8 cellular contexts compared by ENCODE assay signal in the genomic region with DNA sequence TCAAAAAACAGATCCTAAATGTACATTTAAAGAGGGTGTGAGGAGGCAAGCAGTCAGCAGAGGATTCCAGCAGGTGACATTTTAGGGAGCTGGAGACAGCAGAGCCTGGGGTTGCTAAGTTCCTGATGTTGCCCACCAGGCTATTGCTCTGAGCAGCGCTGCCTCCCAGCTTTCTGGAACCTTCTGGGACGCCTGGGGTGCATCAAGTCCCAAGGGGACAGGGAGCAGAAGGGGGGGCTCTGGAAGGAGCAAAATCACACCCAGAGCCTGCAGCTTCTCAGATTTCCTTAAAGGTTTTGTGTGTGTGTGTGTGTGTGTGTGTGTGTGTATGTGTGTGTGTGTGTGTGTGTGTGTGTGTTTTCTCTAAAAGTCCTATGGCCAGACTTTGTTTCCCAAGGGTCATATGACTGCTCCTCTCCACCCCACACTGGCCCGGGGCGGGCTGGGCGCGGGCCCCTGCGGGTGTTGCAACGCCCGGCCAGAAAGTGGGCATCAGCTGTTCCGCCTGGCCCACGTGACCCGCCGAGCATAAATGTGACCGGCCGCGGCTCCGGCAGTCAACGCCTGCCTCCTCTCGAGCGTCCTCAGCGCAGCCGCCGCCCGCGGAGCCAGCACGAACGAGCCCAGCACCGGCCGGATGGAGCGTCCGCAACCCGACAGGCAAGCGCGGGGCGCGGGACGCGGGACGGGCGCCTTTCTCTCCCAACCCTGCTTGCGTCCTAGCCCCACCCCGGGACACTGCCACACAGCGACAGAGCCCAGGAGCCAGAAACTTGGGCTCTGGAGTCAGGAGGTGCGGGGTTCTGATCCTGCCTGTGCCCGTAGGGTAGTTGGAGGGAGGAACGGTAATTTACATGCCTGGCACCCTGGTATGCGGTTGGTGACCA. TPM values are rescaled to one million over a fixed set of nuclear protein-coding genes. Genes with fewer than 3 reads are reported as not detected.
A peak's percentile ranks its signal among the peaks of the same experiment; 100 is the strongest.
DNase-seq lines count a peak whose midpoint lies in the region; ATAC-seq and TF ChIP-seq lines count a peak whose summit lies in the region.

A gene with protein sequence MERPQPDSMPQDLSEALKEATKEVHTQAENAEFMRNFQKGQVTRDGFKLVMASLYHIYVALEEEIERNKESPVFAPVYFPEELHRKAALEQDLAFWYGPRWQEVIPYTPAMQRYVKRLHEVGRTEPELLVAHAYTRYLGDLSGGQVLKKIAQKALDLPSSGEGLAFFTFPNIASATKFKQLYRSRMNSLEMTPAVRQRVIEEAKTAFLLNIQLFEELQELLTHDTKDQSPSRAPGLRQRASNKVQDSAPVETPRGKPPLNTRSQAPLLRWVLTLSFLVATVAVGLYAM (plus strand): TSS at position 560 of the 887 bp plus-strand sequence. CDS start 78 bp downstream, at position 638.

- peak within 1 kb of the TSS; percentile 60 for H3K4me2 ChIP-seq in SU-DHL-6 (ENCODE audit: low read depth, low read length, poor library complexity, severe bottlenecking)
- peak within 1 kb of the TSS; percentile 95 for H3K4me2 ChIP-seq in osteoblast (ENCODE audit: insufficient read depth, low read length)

- no peaks in the 10 kb centered on the region for H3K36me3 ChIP-seq in CD8-positive, alpha-beta T cell (ENCODE audit: insufficient read depth, low read length)
- H3K36me3 ChIP-seq in SU-DHL-6 (ENCODE audit: low read length): no peaks in the 10 kb centered on the region
- peaks cover 22% of the 10 kb centered on the region for H3K36me3 ChIP-seq in osteoblast (ENCODE audit: insufficient read depth, low read length)

- DNase-seq in CD8-positive, alpha-beta T cell: peak; percentile 20 to 69 (median 41)
- DNase-seq in amygdala (lab: John Stamatoyannopoulos, UW) (peak in 55 of 56 donors; percentile 7 to 90 (median 74)), cardiac septum (ENCODE audit: low spot score) (peak; percentile 94), osteoblast (ENCODE audit: insufficient read length, low spot score, missing footprints) (peak; percentile 97)

- H4K20me1 ChIP-seq in SU-DHL-6 (ENCODE audit: low read depth, low read length) (no peaks in the 10 kb centered on the region), osteoblast (ENCODE audit: insufficient read depth, low read length) (peaks cover 4% of the 10 kb centered on the region)

- no peaks in the 10 kb centered on the region for H3K9me3 Mint-ChIP-seq in CD8-positive, alpha-beta T cell
- no peaks in the 10 kb centered on the region for H3K9me3 Mint-ChIP-seq in IgD-negative memory B cell

- no peak for TF ChIP-seq CTCF in CD8-positive, alpha-beta T cell (IDR thresholded peaks at IDR 0.05)
- TF ChIP-seq CTCF in SU-DHL-6 (IDR thresholded peaks at IDR 0.05; ENCODE audit: insufficient read depth, low read length, poor library complexity, severe bottlenecking) (no peak), osteoblast (IDR thresholded peaks at IDR 0.05; ENCODE audit: extremely low read depth, low read depth, low read length) (no peak)

- POLR2A ChIA-PET in CD8-positive, alpha-beta T cell (lab: Charles Lee): no interaction called here

- no peaks in the 10 kb centered on the region for H3K79me2 ChIP-seq in SU-DHL-6 (ENCODE audit: insufficient read depth, low read length)
- peaks cover 41% of the 10 kb centered on the region for H3K79me2 ChIP-seq in osteoblast (ENCODE audit: insufficient read depth, low read length)

- intact Hi-C loops in CD8-positive, alpha-beta T cell (cut with DNase I, micrococcal nuclease): no loop called here
- intact Hi-C loops in cardiac septum (cut with DNase I): loop anchor here (10.0 kb wide), 1 partner anchor 46 kb away; no protein-coding TSS in a partner anchor

- H3F3A ChIP-seq in SU-DHL-6 (ENCODE audit: insufficient read depth): 0 out of 2 replicates have a peak, but pooled peaks cover 3% of the 10 kb centered on the region

- no peaks in the 10 kb centered on the region for H3K36me3 Mint-ChIP-seq in CD8-positive, alpha-beta T cell
- no peaks in the 10 kb centered on the region for H3K36me3 Mint-ChIP-seq in IgD-negative memory B cell

- H3K4me3 Mint-ChIP-seq in CD8-positive, alpha-beta T cell: peak within 1 kb of the TSS; percentile 26
- peak within 1 kb of the TSS; percentile 82 to 95 (median 88) for H3K4me3 Mint-ChIP-seq in IgD-negative memory B cell

- H3K9ac ChIP-seq in SU-DHL-6 (ENCODE audit: low read length): peak within 1 kb of the TSS; percentile 47

- no peaks in the 10 kb centered on the region for H3K9me2 ChIP-seq in SU-DHL-6 (replicated peaks; ENCODE audit: insufficient read depth, low read length)

- no peak within 1 kb of the TSS for H3K27ac Mint-ChIP-seq in CD8-positive, alpha-beta T cell
- H3K27ac Mint-ChIP-seq in IgD-negative memory B cell: peak within 1 kb of the TSS; percentile 59 to 82 (median 74)

- peaks cover 22% of the 10 kb centered on the region for H3K4me1 Mint-ChIP-seq in CD8-positive, alpha-beta T cell (ENCODE audit: low read depth)
- H3K4me1 Mint-ChIP-seq in IgD-negative memory B cell: peaks cover 27 to 42% (median 32%) of the 10 kb centered on the region in 3 donors

- no peak within 1 kb of the TSS for H3K27ac ChIP-seq in CD8-positive, alpha-beta T cell (ENCODE audit: low read depth, low read length)
- H3K27ac ChIP-seq in SU-DHL-6 (ENCODE audit: low read depth, low read length) (no peak within 1 kb of the TSS), osteoblast (ENCODE audit: low read depth, low read length) (peak within 1 kb of the TSS; percentile 86)

- peak within 1 kb of the TSS; percentile 95 for H2AFZ ChIP-seq in SU-DHL-6 (ENCODE audit: low read depth, low read length, severe bottlenecking)
- peak within 1 kb of the TSS; percentile 88 for H2AFZ ChIP-seq in osteoblast (ENCODE audit: low read length)

- no peaks in the 10 kb centered on the region for H3K27me3 ChIP-seq in CD8-positive, alpha-beta T cell (ENCODE audit: insufficient read depth, low read length)
- H3K27me3 ChIP-seq in SU-DHL-6 (ENCODE audit: low read length): no peaks in the 10 kb centered on the region
- H3K27me3 ChIP-seq in osteoblast (ENCODE audit: insufficient read depth, low read length): no peaks in the 10 kb centered on the region

- CTCF ChIA-PET in CD8-positive, alpha-beta T cell (lab: Charles Lee): no interaction called here

- ATAC-seq in CD8-positive, alpha-beta T cell: peak; percentile 58
- peak; percentile 72 for ATAC-seq in GM19452 (IDR thresholded peaks at IDR 0.05; ENCODE audit: unreplicated experiment)
- no peak for ATAC-seq in GM19467 (IDR thresholded peaks at IDR 0.05; ENCODE audit: unreplicated experiment)

- peaks cover 28% of the 10 kb centered on the region for H3K27me3 Mint-ChIP-seq in CD8-positive, alpha-beta T cell (ENCODE audit: low read depth)
- H3K27me3 Mint-ChIP-seq in IgD-negative memory B cell: peaks cover 2% of the 10 kb centered on the region

- peaks cover 20% of the 10 kb centered on the region for H3K4me1 ChIP-seq in CD8-positive, alpha-beta T cell (ENCODE audit: insufficient read depth, low read length)
- peaks cover 45% of the 10 kb centered on the region for H3K4me1 ChIP-seq in osteoblast (ENCODE audit: insufficient read depth, low read length)

- H3K9me3 ChIP-seq in CD8-positive, alpha-beta T cell (ENCODE audit: low read length): no peaks in the 10 kb centered on the region
- H3K9me3 ChIP-seq in SU-DHL-6 (ENCODE audit: insufficient read depth, low read length) (no peaks in the 10 kb centered on the region), osteoblast (ENCODE audit: low read depth, low read length) (no peaks in the 10 kb centered on the region)

- H3K4me3 ChIP-seq in CD8-positive, alpha-beta T cell (ENCODE audit: low read depth, low read length): peak within 1 kb of the TSS; percentile 2
- peak within 1 kb of the TSS; percentile 48 for H3K4me3 ChIP-seq in SU-DHL-6 (ENCODE audit: insufficient read depth, low read length, poor library complexity, severe bottlenecking)
- peak within 1 kb of the TSS; percentile 87 for H3K4me3 ChIP-seq in osteoblast (ENCODE audit: insufficient read depth, low read length)

RNA-seq across cellular contexts. Expression of the gene that starts here (rescaled TPM):
- total RNA-seq in CD8-positive, alpha-beta T cell: under 1 TPM; 0.52 to 0.83 TPM
- 28.7 TPM for polyA plus RNA-seq in IgD-negative memory B cell
- total RNA-seq in cardiac septum (17.3 TPM), osteoblast (411 and 475 TPM in 2 replicates)

Comparison
In these comparisons a context has a peak if more than half of its experiments do, and no peak if none do; other contexts are left out.
1. RNA of the gene that starts here (total RNA-seq): 411 to 475 TPM in osteoblast; 17.3 TPM in cardiac septum (single experiment) and 0.52 to 0.83 TPM in CD8-positive, alpha-beta T cell; every median in the first group is over 10 times any median in the second.
2. Peak in DNase-seq, ATAC-seq and H3K4me3 ChIP-seq in CD8-positive, alpha-beta T cell; RNA of the gene not detected or under 1 TPM.
3. DNase-seq: peak in every context shown above with its lines; median percentile 97 in osteoblast; 94 in cardiac septum; 74 in amygdala; 41 in CD8-positive, alpha-beta T cell.
4. H3K4me3 ChIP-seq: peak in every context shown above with its lines; median percentile 87 in osteoblast; 48 in SU-DHL-6; 2 in CD8-positive, alpha-beta T cell.